In genomic region chr19:18013210-18013609, GRCh38 we compare ENCODE assay signal across 13 cellular contexts. TPM values are rescaled to one million over a fixed set of nuclear protein-coding genes. Genes with fewer than 3 reads are reported as not detected.
DNase-seq lines count a peak whose midpoint lies in the region; ATAC-seq and TF ChIP-seq lines count a peak whose summit lies in the region.
"Had no signal": no experiment of that assay in that cellular context is flagged by ENCODE, and none has a peak within 500 bp of the region (broad histone marks: within the 10 kb centered on the region; RNA-seq: fewer than 3 reads in every experiment).

No MANE protein-coding gene starts in this region.

- DNase-seq in activated T-cell treated with anti-CD3 and anti-CD28 coated beads, Interleukin-2, amount 50 U/mL, for 24 hours, result no peak
- DNase-seq in activated T-cell treated with anti-CD3 and anti-CD28 coated beads for 4 hours (no peak), left lobe of liver (ENCODE audit: low spot score) (no peak), stomach (no peak), omental fat pad (ENCODE audit: low spot score) (no peak), GDM1 (lab: John Stamatoyannopoulos, UW) (no peak)
- no peak for DNase-seq in activated T-helper 1 cell treated with anti-CD3 and anti-CD28 coated beads, Interleukin-12 subunit alpha, Interleukin-12 subunit beta, Interleukin-2, Interleukin-4 antibody, amounts not matched to agents 30 ng/mL and 10 ng/mL and 1 ng/mL, durations not matched to agents 14 hours and 24 hours and 36 hours (ENCODE audit: low spot score)
- DNase-seq: activated CD4-positive, alpha-beta T cell treated with anti-CD3 and anti-CD28 coated beads for 4 hours; mucosa of descending colon; NCI-H1417 treated with DMSO at 0.1 percent for 48 hours; NCI-H524 had no signal

- no peaks in the 10 kb centered on the region for H3K9me3 ChIP-seq in stomach
- H3K9me3 ChIP-seq: mucosa of descending colon, SJSA1 had no signal

- H3K27ac ChIP-seq in stomach, result peak overlapping the region in 4 of 5 donors; percentile 44 to 65 (median 53)
- H3K27ac ChIP-seq: SJSA1 had no signal

- ATAC-seq in left lobe of liver (peak; percentile 22), omental fat pad (ENCODE audit: low FRiP score) (no peak), HG03520 (IDR thresholded peaks at IDR 0.05; ENCODE audit: unreplicated experiment) (no peak)

- H3K36me3 Mint-ChIP-seq in activated T-cell treated with anti-CD3 and anti-CD28 coated beads, Interleukin-2, amount 50 U/mL, for 24 hours (ENCODE audit: low read depth), result peaks cover 68% of the 10 kb centered on the region
- peaks cover 52% of the 10 kb centered on the region for H3K36me3 Mint-ChIP-seq in activated T-helper 1 cell treated with anti-CD3 and anti-CD28 coated beads, Interleukin-12 subunit alpha, Interleukin-12 subunit beta, Interleukin-2, Interleukin-4 antibody, amounts not matched to agents 30 ng/mL and 10 ng/mL and 1 ng/mL, durations not matched to agents 14 hours and 24 hours and 36 hours (ENCODE audit: low read depth)

- TF ChIP-seq CTCF in stomach (IDR thresholded peaks at IDR 0.05), result no peak
- no peak for TF ChIP-seq CTCF in omental fat pad (IDR thresholded peaks at IDR 0.05)

- no peaks in the 10 kb centered on the region for H3K27me3 ChIP-seq in stomach
- H3K27me3 ChIP-seq: SJSA1 had no signal

- peaks cover 69% of the 10 kb centered on the region for H3K4me1 Mint-ChIP-seq in activated T-cell treated with anti-CD3 and anti-CD28 coated beads, Interleukin-2, amount 50 U/mL, for 24 hours (ENCODE audit: low read depth)
- H3K4me1 Mint-ChIP-seq in activated T-helper 1 cell treated with anti-CD3 and anti-CD28 coated beads, Interleukin-12 subunit alpha, Interleukin-12 subunit beta, Interleukin-2, Interleukin-4 antibody, amounts not matched to agents 30 ng/mL and 10 ng/mL and 1 ng/mL, durations not matched to agents 14 hours and 24 hours and 36 hours (ENCODE audit: low read depth), result peaks cover 76% of the 10 kb centered on the region

- peak overlapping the region in 1 of 4 donors; percentile 13 for H3K4me3 ChIP-seq in stomach
- H3K4me3 ChIP-seq: mucosa of descending colon, SJSA1 had no signal

- H3K27ac Mint-ChIP-seq in activated T-cell treated with anti-CD3 and anti-CD28 coated beads, Interleukin-2, amount 50 U/mL, for 24 hours, result peak overlapping the region; percentile 84
- peak overlapping the region; percentile 97 for H3K27ac Mint-ChIP-seq in activated T-helper 1 cell treated with anti-CD3 and anti-CD28 coated beads, Interleukin-12 subunit alpha, Interleukin-12 subunit beta, Interleukin-2, Interleukin-4 antibody, amounts not matched to agents 30 ng/mL and 10 ng/mL and 1 ng/mL, durations not matched to agents 14 hours and 24 hours and 36 hours

- no peaks in the 10 kb centered on the region for H3K27me3 Mint-ChIP-seq in activated T-cell treated with anti-CD3 and anti-CD28 coated beads, Interleukin-2, amount 50 U/mL, for 24 hours
- no peaks in the 10 kb centered on the region for H3K27me3 Mint-ChIP-seq in activated T-helper 1 cell treated with anti-CD3 and anti-CD28 coated beads, Interleukin-12 subunit alpha, Interleukin-12 subunit beta, Interleukin-2, Interleukin-4 antibody, amounts not matched to agents 30 ng/mL and 10 ng/mL and 1 ng/mL, durations not matched to agents 14 hours and 24 hours and 36 hours (ENCODE audit: insufficient read depth)

- H3K9me3 Mint-ChIP-seq in activated T-cell treated with anti-CD3 and anti-CD28 coated beads, Interleukin-2, amount 50 U/mL, for 24 hours, result no peaks in the 10 kb centered on the region
- no peaks in the 10 kb centered on the region for H3K9me3 Mint-ChIP-seq in activated T-helper 1 cell treated with anti-CD3 and anti-CD28 coated beads, Interleukin-12 subunit alpha, Interleukin-12 subunit beta, Interleukin-2, Interleukin-4 antibody, amounts not matched to agents 30 ng/mL and 10 ng/mL and 1 ng/mL, durations not matched to agents 14 hours and 24 hours and 36 hours

- 78 to 84% (median 83%) methylated on average over 8 of the region's 8 CpGs for WGBS in stomach, 5 donors

- no peak for TF ChIP-seq POLR2A in stomach (IDR thresholded peaks at IDR 0.05)

- H3K4me1 ChIP-seq in stomach, result peaks cover 43 to 73% (median 55%) of the 10 kb centered on the region in 4 donors

- TF ChIP-seq EP300 in stomach (IDR thresholded peaks at IDR 0.05), result no peak

- intact Hi-C loops in activated T-helper 1 cell treated with anti-CD3 and anti-CD28 coated beads, Interleukin-12 subunit alpha, Interleukin-12 subunit beta, Interleukin-2, Interleukin-4 antibody, amounts not matched to agents 30 ng/mL and 10 ng/mL and 1 ng/mL, durations not matched to agents 14 hours and 24 hours and 36 hours (cut with micrococcal nuclease), result no loop called here
- intact Hi-C loops in stomach (cut with DNase I; ENCODE audit: low total_unique reads), result no loop called here

- no peak overlapping the region for H3K4me3 Mint-ChIP-seq in activated T-cell treated with anti-CD3 and anti-CD28 coated beads, Interleukin-2, amount 50 U/mL, for 24 hours
- peak overlapping the region; percentile 71 for H3K4me3 Mint-ChIP-seq in activated T-helper 1 cell treated with anti-CD3 and anti-CD28 coated beads, Interleukin-12 subunit alpha, Interleukin-12 subunit beta, Interleukin-2, Interleukin-4 antibody, amounts not matched to agents 30 ng/mL and 10 ng/mL and 1 ng/mL, durations not matched to agents 14 hours and 24 hours and 36 hours

- peaks cover 63 to 74% (median 72%) of the 10 kb centered on the region in 4 donors for H3K36me3 ChIP-seq in stomach

RNA-seq across cellular contexts. Expression of gene ARRDC2, which starts 5.2 kb away (rescaled TPM):
- 45.0 and 46.1 TPM in 2 replicates for total RNA-seq in activated T-helper 1 cell treated with anti-CD3 and anti-CD28 coated beads, Interleukin-12 subunit alpha, Interleukin-12 subunit beta, Interleukin-2, Interleukin-4 antibody, amounts not matched to agents 30 ng/mL and 10 ng/mL and 1 ng/mL, durations not matched to agents 14 hours and 24 hours and 36 hours
- total RNA-seq in left lobe of liver, result 6.3 TPM
- total RNA-seq in stomach, result 100 to 1,000 TPM in 1 of 5 donors, 10 to 100 TPM in 4; 19.8 to 130 (median 60.8) TPM
- polyA plus RNA-seq in stomach, result 10 to 100 TPM; 31.4 to 34.1 (median 32.7) TPM
- 100 to 1,000 TPM in 1 of 4 donors, 10 to 100 TPM in 3; 16.0 to 117 (median 30.3) TPM for total RNA-seq in omental fat pad

RNA-seq across cellular contexts. Expression of gene KCNN1, which starts 46.3 kb away (rescaled TPM):
- not detected in 2 replicates for total RNA-seq in activated T-helper 1 cell treated with anti-CD3 and anti-CD28 coated beads, Interleukin-12 subunit alpha, Interleukin-12 subunit beta, Interleukin-2, Interleukin-4 antibody, amounts not matched to agents 30 ng/mL and 10 ng/mL and 1 ng/mL, durations not matched to agents 14 hours and 24 hours and 36 hours
- not detected for total RNA-seq in left lobe of liver
- not detected for total RNA-seq in stomach
- under 1 TPM in 2 of 3 donors, not detected in 1; 0.23 to 0.46 TPM for polyA plus RNA-seq in stomach
- total RNA-seq in omental fat pad, result 1 to 10 TPM in 1 of 4 donors, under 1 TPM in 2, not detected in 1; 0.12 to 1.0 (median 0.88) TPM
- total RNA-seq: SJSA1 had no signal
